Comparison of ENCODE assay signal across 16 cellular contexts in genomic region chr1:173162601-173163000, GRCh38. TPM values are rescaled to one million over a fixed set of nuclear protein-coding genes. Genes with fewer than 3 reads are reported as not detected.
DNase-seq lines count a peak whose midpoint lies in the region; ATAC-seq, FAIRE-seq and TF ChIP-seq lines count a peak whose summit lies in the region.
"Had no signal": no experiment of that assay in that cellular context is flagged by ENCODE, and none has a peak within 500 bp of the region (broad histone marks: within the 10 kb centered on the region; RNA-seq: fewer than 3 reads in every experiment).

No MANE protein-coding gene starts in this region.

- H3K4me2 ChIP-seq in mammary epithelial cell (ENCODE audit: insufficient read depth, low read depth, low read length), result no peak overlapping the region
- peak overlapping the region; percentile 51 for H3K4me2 ChIP-seq in keratinocyte (ENCODE audit: control insufficient read depth, extremely low read depth, insufficient read depth, low read depth, low read length)
- H3K4me2 ChIP-seq: A549 had no signal

- H3K36me3 ChIP-seq in mammary epithelial cell (ENCODE audit: insufficient read depth, low read length) (no peaks in the 10 kb centered on the region), breast epithelium (no peaks in the 10 kb centered on the region), bronchial epithelial cell (ENCODE audit: control insufficient read depth, insufficient read depth, low read length) (no peaks in the 10 kb centered on the region), keratinocyte (ENCODE audit: control insufficient read depth in 2 of 2, extremely low read depth in 1 of 2, insufficient read depth in 2 of 2, low read length in 2 of 2) (no peaks in the 10 kb centered on the region), mucosa of descending colon (ENCODE audit: low read depth) (no peaks in the 10 kb centered on the region)

- DNase-seq in mammary epithelial cell (peak; percentile 26), breast epithelium (ENCODE audit: low spot score in 2 of 2) (no peak), bronchial epithelial cell (ENCODE audit: low read depth) (peak; percentile 55), keratinocyte (ENCODE audit: low read depth, low spot score) (no peak), mucosa of descending colon (no peak), NCI-H2107 treated with DMSO at 0.1 percent for 48 hours (lab: John Stamatoyannopoulos, UW; ENCODE audit: unreplicated experiment) (no peak), NOMO-1 treated with dmso at 0.1 percent for 144 hours (lab: John Stamatoyannopoulos, UW; ENCODE audit: unreplicated experiment) (no peak)
- DNase-seq: CD4-positive, alpha-beta memory T cell; DMS79 treated with DMSO at 0.1 percent for 48 hours; GF-D8; H9 had no signal

- H3K9ac ChIP-seq in mammary epithelial cell (ENCODE audit: insufficient read depth, low read length) (no peak overlapping the region), keratinocyte (ENCODE audit: control insufficient read depth, extremely low read depth, insufficient read depth, low read length) (no peak overlapping the region)

- 100% methylated on average over 1 of the region's 1 CpG for WGBS in mammary epithelial cell (ENCODE audit: low coverage, missing lambda C conversion rate)

- no TSS peak for BruUV-seq in mammary epithelial cell (replicated peaks; lab: Mats Ljungman, UMichigan)

- no peak for TF ChIP-seq POLR2A in breast epithelium (IDR thresholded peaks at IDR 0.05)

- FAIRE-seq in bronchial epithelial cell (lab: Jason Lieb, UNC) (no peak), keratinocyte (lab: Jason Lieb, UNC) (peak; percentile 71)
- FAIRE-seq: H1, HepG2 had no signal

- H4K20me1 ChIP-seq in mammary epithelial cell (ENCODE audit: insufficient read depth, low read length) (no peaks in the 10 kb centered on the region), keratinocyte (ENCODE audit: control insufficient read depth, extremely low read depth, insufficient read depth, low read length) (no peaks in the 10 kb centered on the region)

- H3K9me3 ChIP-seq in mammary epithelial cell (replicated peaks; ENCODE audit: insufficient read depth, low read length) (no peaks in the 10 kb centered on the region), breast epithelium (peaks cover 0 to 4% of the 10 kb centered on the region in 2 donors), keratinocyte (ENCODE audit: control insufficient read depth, low read depth, low read length) (no peaks in the 10 kb centered on the region), mucosa of descending colon (no peaks in the 10 kb centered on the region)
- H3K9me3 ChIP-seq: A549 had no signal

- ATAC-seq in mucosa of descending colon, result no peak
- ATAC-seq: A549, HepG2 had no signal

- no peak for TF ChIP-seq CTCF in mammary epithelial cell (conservative IDR thresholded peaks at IDR 0.05 in 1 of 2, IDR thresholded peaks at IDR 0.05 in 1 of 2; ENCODE audit: extremely low read depth in 1 of 2, insufficient read depth in 1 of 2, low read depth in 1 of 2, low read length in 2 of 2)
- no peak for TF ChIP-seq CTCF in breast epithelium (IDR thresholded peaks at IDR 0.05)
- no peak for TF ChIP-seq CTCF in bronchial epithelial cell (IDR thresholded peaks at IDR 0.05; ENCODE audit: insufficient read depth, low read length, severe bottlenecking)
- TF ChIP-seq CTCF in keratinocyte (optimal IDR thresholded peaks at IDR 0.05 in 1 of 3, IDR thresholded peaks at IDR 0.05 in 1 of 3, conservative IDR thresholded peaks at IDR 0.05 in 1 of 3; ENCODE audit: extremely low read depth in 1 of 3, insufficient read depth in 2 of 3, low read length in 3 of 3), result no peak
- TF ChIP-seq CTCF in mucosa of descending colon (IDR thresholded peaks at IDR 0.05), result no peak

- no peaks in the 10 kb centered on the region for H3K9me1 ChIP-seq in keratinocyte (ENCODE audit: control insufficient read depth, extremely low read depth, insufficient read depth, low read length)

- H3K27me3 ChIP-seq in mammary epithelial cell (ENCODE audit: insufficient read depth, low read length), result no peaks in the 10 kb centered on the region
- no peaks in the 10 kb centered on the region for H3K27me3 ChIP-seq in breast epithelium
- H3K27me3 ChIP-seq in bronchial epithelial cell (ENCODE audit: control insufficient read depth, insufficient read depth, low read length), result no peaks in the 10 kb centered on the region
- H3K27me3 ChIP-seq in keratinocyte (ENCODE audit: control insufficient read depth, extremely low read depth, insufficient read depth, low read length), result no peaks in the 10 kb centered on the region

- H3K4me3 ChIP-seq in mammary epithelial cell (replicated peaks in 1 of 3; ENCODE audit: insufficient read depth in 1 of 3, low read depth in 2 of 3, low read length in 3 of 3) (no peak overlapping the region), breast epithelium (no peak overlapping the region), bronchial epithelial cell (ENCODE audit: low read depth, low read length) (no peak overlapping the region), keratinocyte (ENCODE audit: control insufficient read depth in 2 of 3, extremely low read depth in 1 of 3, insufficient read depth in 2 of 3, low read depth in 1 of 3, low read length in 3 of 3) (no peak overlapping the region), mucosa of descending colon (no peak overlapping the region)
- H3K4me3 ChIP-seq: A549 had no signal

- peaks cover 17% of the 10 kb centered on the region for H3K4me1 ChIP-seq in mammary epithelial cell (ENCODE audit: insufficient read depth, low read length)
- H3K4me1 ChIP-seq in breast epithelium, result no peaks in the 10 kb centered on the region
- H3K4me1 ChIP-seq in keratinocyte (ENCODE audit: control insufficient read depth, extremely low read depth, insufficient read depth, low read length), result peaks cover 17% of the 10 kb centered on the region
- H3K4me1 ChIP-seq in mucosa of descending colon (ENCODE audit: low read depth), result no peaks in the 10 kb centered on the region
- H3K4me1 ChIP-seq: A549 had no signal

- H3K79me2 ChIP-seq in mammary epithelial cell (ENCODE audit: insufficient read depth, low read length), result no peaks in the 10 kb centered on the region
- no peaks in the 10 kb centered on the region for H3K79me2 ChIP-seq in keratinocyte (ENCODE audit: control insufficient read depth, insufficient read depth, low read length)

- H3K27ac ChIP-seq in mammary epithelial cell (ENCODE audit: insufficient read depth, low read depth, low read length), result no peak overlapping the region
- H3K27ac ChIP-seq in breast epithelium, result no peak overlapping the region
- peak overlapping the region; percentile 24 for H3K27ac ChIP-seq in keratinocyte (ENCODE audit: control insufficient read depth, insufficient read depth, low read length)
- H3K27ac ChIP-seq: 22Rv1, A549, C4-2B had no signal

- CTCF ChIA-PET in mammary epithelial cell (lab: Charles Lee; ENCODE audit: low non-redundant PET), result no interaction called here

- no peak overlapping the region for H2AFZ ChIP-seq in mammary epithelial cell (ENCODE audit: low read depth, low read length)
- H2AFZ ChIP-seq in keratinocyte (ENCODE audit: control insufficient read depth, low read length), result no peak overlapping the region

- intact Hi-C loops in mammary epithelial cell (cut with micrococcal nuclease) (no loop called here), breast epithelium (cut with DNase I; ENCODE audit: low total_unique reads) (no loop called here), mucosa of descending colon (cut with DNase I, micrococcal nuclease) (no loop called here)

- dilution Hi-C loops in mammary epithelial cell (cut with HindIII; ENCODE audit: low sequenced_read_pairs), result no loop called here
- dilution Hi-C loops in keratinocyte (cut with MboI; ENCODE audit: extremely low pct_ligation_motif_present, low sequenced_read_pairs), result no loop called here

- in situ Hi-C loops in mammary epithelial cell (cut with MboI; ENCODE audit: low sequenced_read_pairs in 2 of 2), result no loop called here

RNA-seq across cellular contexts. Expression of gene TNFSF4, which starts 44.5 kb away (rescaled TPM):
- under 1 TPM; 0.17 to 0.85 TPM for total RNA-seq in mammary epithelial cell
- polyA plus RNA-seq in mammary epithelial cell, result 0.06 TPM
- not detected for polyA minus RNA-seq in mammary epithelial cell
- total RNA-seq in breast epithelium, result 1 to 10 TPM in 1 of 3 donors, under 1 TPM in 2; 0.66 to 1.9 (median 0.73) TPM
- under 0.01 and 0.13 TPM in 2 replicates for total RNA-seq in bronchial epithelial cell
- 1.1 to 1.2 TPM (median 1.2 TPM) in 3 replicates for polyA plus RNA-seq in keratinocyte
- polyA plus RNA-seq in keratinocyte (2011; ENCODE audit: low read depth), result not detected
- 1.3 and 2.3 TPM in 2 replicates for polyA plus RNA-seq in keratinocyte (2011; cell fraction: cytosol; rRNA removed)
- polyA plus RNA-seq in keratinocyte (2011; cell fraction: nucleus; rRNA removed), result 0.60 and 1.00 TPM in 2 replicates
- polyA plus RNA-seq in keratinocyte (2012; ENCODE audit: low replicate concordance), result 0.27 and 0.55 TPM in 2 replicates
- 0.43 to 0.86 TPM in 2 of 3 replicates, not detected in the other for polyA minus RNA-seq in keratinocyte
- 1.2 TPM for polyA minus RNA-seq in keratinocyte (2011; cell fraction: cytosol; rRNA and poly(A)+ RNA removed)
- polyA minus RNA-seq in keratinocyte (2011; cell fraction: nucleus; rRNA and poly(A)+ RNA removed), result 0.21 and 2.2 TPM in 2 replicates
- 1 to 10 TPM in 1 of 3 donors, under 1 TPM in 2; 0.82 to 2.1 (median 0.89) TPM for total RNA-seq in mucosa of descending colon

Comparison
In these comparisons a context has a peak if more than half of its experiments do, and no peak if none do; other contexts are left out.
1. DNase-seq: peak in mammary epithelial cell (single experiment) and bronchial epithelial cell (single experiment); none in breast epithelium (0 of 2), keratinocyte (single experiment), mucosa of descending colon (0 of 3), NCI-H2107 treated with DMSO at 0.1 percent for 48 hours (single experiment) and NOMO-1 treated with dmso at 0.1 percent for 144 hours (single experiment).